8 cellular contexts compared by ENCODE assay signal in genomic region chr11:90525962-90526361, GRCh38.
"Had no signal": no experiment of that assay in that cellular context is flagged by ENCODE, and none has a peak within 500 bp of the region (broad histone marks: within the 10 kb centered on the region; RNA-seq: fewer than 3 reads in every experiment).

No MANE protein-coding gene starts in this region.

- H2AFZ ChIP-seq: GM23248, GM23338 had no signal

- DNase-seq: GM23248, GOT3, H7, H9, HCEC 1CT, HFFc6 had no signal

- H3K4me3 ChIP-seq: GM23248, GM23338, HAP-1 had no signal

- H3K4me1 ChIP-seq: HAP-1 had no signal

- H3K4me2 ChIP-seq: GM23338 had no signal

- H3K36me3 ChIP-seq: HAP-1 had no signal

- H3K9me3 ChIP-seq: HAP-1 had no signal

- H3K9ac ChIP-seq: GM23248 had no signal

- H3K27ac ChIP-seq: GM23248 had no signal
